ENCODE assay signal across 35 cellular contexts in genomic region chr9:133256686-133257091, GRCh38. TPM values are rescaled to one million over a fixed set of nuclear protein-coding genes. Genes with fewer than 3 reads are reported as not detected.
A peak's percentile ranks its signal among the peaks of the same experiment; 100 is the strongest.
DNase-seq lines count a peak whose midpoint lies in the region; ATAC-seq and TF ChIP-seq lines count a peak whose summit lies in the region.
"Had no signal": no experiment of that assay in that cellular context is flagged by ENCODE, and none has a peak within 500 bp of the region (broad histone marks: within the 10 kb centered on the region; RNA-seq: fewer than 3 reads in every experiment).

No MANE protein-coding gene starts in this region.

- H3K4me1 ChIP-seq in heart left ventricle (peaks cover 0 to 45% (median 25%) of the 10 kb centered on the region in 12 donors), gastroesophageal sphincter (no peaks in the 10 kb centered on the region), neural progenitor cell (peaks cover 8% of the 10 kb centered on the region), vagina (peaks cover 8% of the 10 kb centered on the region), gastrocnemius medialis (no peaks in the 10 kb centered on the region)

- H3K36me3 Mint-ChIP-seq in neural progenitor cell, result no peaks in the 10 kb centered on the region
- H3K36me3 Mint-ChIP-seq in T-cell, result no peaks in the 10 kb centered on the region
- H3K36me3 Mint-ChIP-seq: activated naive CD8-positive, alpha-beta T cell; CD14-positive monocyte had no signal

- no peak overlapping the region for H3K9ac ChIP-seq in neural progenitor cell

- no peak overlapping the region for H3K4me3 ChIP-seq in heart left ventricle
- H3K4me3 ChIP-seq in gastroesophageal sphincter, result no peak overlapping the region
- no peak overlapping the region for H3K4me3 ChIP-seq in neural progenitor cell
- no peak overlapping the region for H3K4me3 ChIP-seq in vagina
- H3K4me3 ChIP-seq in gastrocnemius medialis, result no peak overlapping the region
- H3K4me3 ChIP-seq: lower lobe of right lung, tibial nerve had no signal

- no peaks in the 10 kb centered on the region for H3K27me3 ChIP-seq in heart left ventricle
- H3K27me3 ChIP-seq in gastroesophageal sphincter, result peaks cover 14% of the 10 kb centered on the region
- no peaks in the 10 kb centered on the region for H3K27me3 ChIP-seq in neural progenitor cell
- no peaks in the 10 kb centered on the region for H3K27me3 ChIP-seq in vagina
- H3K27me3 ChIP-seq in gastrocnemius medialis, result peaks cover 0 to 9% (median 0%) of the 10 kb centered on the region in 3 donors
- H3K27me3 ChIP-seq: tibial nerve had no signal

- CTCF ChIA-PET in T-cell (lab: Charles Lee), result interaction anchor here in 1 of 2 donors (0.5 kb wide), 1 partner anchor 227 kb away, joined by 6 read pairs; no protein-coding TSS in a partner anchor

- H3K27me3 Mint-ChIP-seq in neural progenitor cell (ENCODE audit: insufficient read depth, low read depth) (peaks cover 6% of the 10 kb centered on the region), T-cell (peaks cover 7 to 16% of the 10 kb centered on the region in 2 donors)
- H3K27me3 Mint-ChIP-seq: activated CD4-positive, alpha-beta T cell treated with anti-CD3 and anti-CD28 coated beads for 36 hours; activated CD8-positive, alpha-beta T cell treated with anti-CD3 and anti-CD28 coated beads for 36 hours; activated naive CD8-positive, alpha-beta T cell had no signal

- ATAC-seq in heart left ventricle (peak; percentile 52 to 76 (median 60)), Right ventricle myocardium superior (ENCODE audit: poor library complexity) (no peak), gastroesophageal sphincter (peak; percentile 57), left colon (no peak), T-cell (replicated peaks in 1 of 4) (no peak), gastrocnemius medialis (no peak)
- ATAC-seq: activated CD4-positive, alpha-beta T cell treated with anti-CD3 and anti-CD28 coated beads for 36 hours; activated CD8-positive, alpha-beta T cell treated with anti-CD3 and anti-CD28 coated beads for 36 hours; HepG2; lower lobe of right lung had no signal

- H3K27ac ChIP-seq in heart left ventricle (peak overlapping the region in 9 of 12 donors; percentile 22 to 81 (median 63)), gastroesophageal sphincter (peak overlapping the region in 2 of 4 donors; percentile 37 to 60), neural progenitor cell (no peak overlapping the region), vagina (no peak overlapping the region), gastrocnemius medialis (peak overlapping the region in 2 of 4 donors; percentile 40 to 54)
- H3K27ac ChIP-seq: tibial nerve, VCaP had no signal

- H3K27ac Mint-ChIP-seq in neural progenitor cell, result peak overlapping the region; percentile 72
- H3K27ac Mint-ChIP-seq in T-cell, result no peak overlapping the region
- H3K27ac Mint-ChIP-seq: activated CD4-positive, alpha-beta T cell treated with anti-CD3 and anti-CD28 coated beads for 36 hours; activated CD8-positive, alpha-beta T cell treated with anti-CD3 and anti-CD28 coated beads for 36 hours; activated naive CD8-positive, alpha-beta T cell; CD14-positive monocyte had no signal

- DNase-seq in heart left ventricle, result peak in 3 of 5 donors; percentile 51 to 76 (median 67)
- DNase-seq in Right ventricle myocardium superior, result no peak
- DNase-seq in neural progenitor cell (ENCODE audit: low spot score), result no peak
- peak; percentile 85 to 91 for DNase-seq in vagina (ENCODE audit: extremely low spot score in 2 of 2)
- DNase-seq in left colon, result no peak
- DNase-seq in T-cell, result no peak
- DNase-seq in gastrocnemius medialis, result no peak
- DNase-seq: activated CD4-positive, alpha-beta T cell treated with anti-CD3 and anti-CD28 coated beads for 36 hours; activated CD8-positive, alpha-beta T cell treated with anti-CD3 and anti-CD28 coated beads for 36 hours; anterior cingulate cortex; Calu3; DMS79; effector CD4-positive, alpha-beta T cell; GDM1; glutamatergic neuron; lower lobe of right lung; NCI-H1436; NCI-H2081; NCI-H524 treated with DMSO at 0.1 percent for 48 hours; nephron progenitor cell; NK-92 treated with Interleukin-12 subunit alpha and Interleukin-12 subunit beta, amount 100 ng/mL, for 24 hours; stimulated activated CD4-positive, alpha-beta T cell treated with anti-CD3 and anti-CD28 coated beads, Interleukin-12 subunit alpha, Interleukin-12 subunit beta, amount 100 ng/mL, for 4 hours; stimulated activated CD4-positive, alpha-beta T cell treated with anti-CD3 and anti-CD28 coated beads, Interleukin-4, amount 100 ng/mL, for 24 hours; T-helper 2 cell had no signal

- POLR2A ChIA-PET in T-cell (lab: Charles Lee), result no interaction called here

- H3K9me3 Mint-ChIP-seq in neural progenitor cell (no peaks in the 10 kb centered on the region), T-cell (no peaks in the 10 kb centered on the region)
- H3K9me3 Mint-ChIP-seq: activated CD8-positive, alpha-beta T cell treated with anti-CD3 and anti-CD28 coated beads for 36 hours; nephron progenitor cell had no signal

- in situ Hi-C loops in gastrocnemius medialis (cut with MboI; ENCODE audit: low sequenced_read_pairs in 4 of 4), result no loop called here

- H3F3A ChIP-seq in neural progenitor cell (ENCODE audit: low read depth), result no peaks in the 10 kb centered on the region

- H4K20me1 ChIP-seq in neural progenitor cell (ENCODE audit: low read depth), result no peaks in the 10 kb centered on the region

- no peak overlapping the region for H2AFZ ChIP-seq in neural progenitor cell (replicated peaks)

- intact Hi-C loops in heart left ventricle (cut with DNase I) (loop anchor here in 1 of 10 donors (5.0 kb wide), 1 partner anchor 69 kb away; no protein-coding TSS in a partner anchor), Right ventricle myocardium superior (cut with DNase I) (no loop called here), vagina (cut with DNase I) (no loop called here), left colon (cut with DNase I, micrococcal nuclease) (no loop called here), gastrocnemius medialis (cut with DNase I; ENCODE audit: low total_unique reads) (loop anchor here (1.0 kb wide), 1 partner anchor 70 kb away; no protein-coding TSS in a partner anchor)

- TF ChIP-seq CTCF in heart left ventricle (IDR thresholded peaks at IDR 0.05), result no peak
- TF ChIP-seq CTCF in gastroesophageal sphincter (IDR thresholded peaks at IDR 0.05), result no peak
- no peak for TF ChIP-seq CTCF in neural progenitor cell (IDR thresholded peaks at IDR 0.05)
- TF ChIP-seq CTCF in vagina (IDR thresholded peaks at IDR 0.05), result no peak
- TF ChIP-seq CTCF in gastrocnemius medialis (IDR thresholded peaks at IDR 0.05 in 4 of 5, conservative IDR thresholded peaks at IDR 0.05 in 1 of 5), result no peak

- 50 to 79% (median 74%) methylated on average over 9 to 10 of the region's 10 CpGs for WGBS in heart left ventricle, 4 donors
- 86 to 93% methylated on average over 3 to 4 of the region's 10 CpGs for WGBS in gastroesophageal sphincter (ENCODE audit: low coverage in 1 of 2), 2 donors

- no peak for TF ChIP-seq POLR2A in heart left ventricle (IDR thresholded peaks at IDR 0.05)
- no peak for TF ChIP-seq POLR2A in gastroesophageal sphincter (IDR thresholded peaks at IDR 0.05)
- no peak for TF ChIP-seq POLR2A in vagina (IDR thresholded peaks at IDR 0.05)
- no peak for TF ChIP-seq POLR2A in gastrocnemius medialis (IDR thresholded peaks at IDR 0.05)

- no peak overlapping the region for H3K4me2 ChIP-seq in neural progenitor cell

- H3K9me3 ChIP-seq in heart left ventricle (peaks cover 0 to 9% (median 0%) of the 10 kb centered on the region in 12 donors), gastroesophageal sphincter (peaks cover 0 to 8% (median 0%) of the 10 kb centered on the region in 3 donors), neural progenitor cell (ENCODE audit: low read depth) (no peaks in the 10 kb centered on the region), vagina (no peaks in the 10 kb centered on the region), gastrocnemius medialis (no peaks in the 10 kb centered on the region)
- H3K9me3 ChIP-seq: lower lobe of right lung had no signal

- no peak for TF ChIP-seq EP300 in gastroesophageal sphincter (IDR thresholded peaks at IDR 0.05)

- H3K4me1 Mint-ChIP-seq in neural progenitor cell (peaks cover 3% of the 10 kb centered on the region), T-cell (peaks cover 0 to 6% (median 0%) of the 10 kb centered on the region in 3 donors)
- H3K4me1 Mint-ChIP-seq: activated CD4-positive, alpha-beta T cell treated with anti-CD3 and anti-CD28 coated beads for 36 hours had no signal

- no peaks in the 10 kb centered on the region for H3K36me3 ChIP-seq in heart left ventricle
- no peaks in the 10 kb centered on the region for H3K36me3 ChIP-seq in gastroesophageal sphincter
- no peaks in the 10 kb centered on the region for H3K36me3 ChIP-seq in neural progenitor cell
- H3K36me3 ChIP-seq in vagina, result no peaks in the 10 kb centered on the region
- H3K36me3 ChIP-seq in gastrocnemius medialis, result no peaks in the 10 kb centered on the region
- H3K36me3 ChIP-seq: lower lobe of right lung had no signal

- H3K4me3 Mint-ChIP-seq in neural progenitor cell (no peak overlapping the region), T-cell (no peak overlapping the region)
- H3K4me3 Mint-ChIP-seq: activated CD4-positive, alpha-beta T cell treated with anti-CD3 and anti-CD28 coated beads for 36 hours; activated CD8-positive, alpha-beta T cell treated with anti-CD3 and anti-CD28 coated beads for 36 hours; activated naive CD8-positive, alpha-beta T cell; CD14-positive monocyte; nephron progenitor cell had no signal

- H3K79me2 ChIP-seq in neural progenitor cell (ENCODE audit: low read depth), result no peaks in the 10 kb centered on the region

RNA-seq across cellular contexts. Expression of gene ABO, which starts 18.3 kb away (rescaled TPM):
- total RNA-seq in heart left ventricle (1 to 10 TPM in 8 of 9 donors, under 1 TPM in 1; 0.91 to 3.5 (median 2.1) TPM), Right ventricle myocardium superior (2.4 TPM), gastroesophageal sphincter (1 to 10 TPM in 2 of 4 donors, under 1 TPM in 2; 0.47 to 10.0 (median 0.91) TPM), neural progenitor cell (ENCODE audit: low replicate concordance) (not detected in 2 replicates), vagina (17.2 TPM), left colon (10 to 100 TPM; 77.6 to 95.1 TPM), T-cell (1 to 10 TPM in 1 of 5 donors, under 1 TPM in 3, not detected in 1; 0.06 to 1.8 (median 0.37) TPM), gastrocnemius medialis (1 to 10 TPM in 1 of 4 donors, under 1 TPM in 2, not detected in 1; 0.24 to 2.4 (median 0.44) TPM)
- polyA plus RNA-seq in heart left ventricle, result 1 to 10 TPM in 1 of 2 donors, under 1 TPM in 1; 0.43 to 1.9 TPM
- total RNA-seq: A172; activated CD8-positive, alpha-beta T cell treated with anti-CD3 and anti-CD28 coated beads for 36 hours; HepG2 had no signal
- polyA plus RNA-seq: HepG2, keratinocyte had no signal

RNA-seq across cellular contexts. Expression of gene OBP2B, which starts 47.6 kb away (rescaled TPM):
- not detected for total RNA-seq in heart left ventricle
- polyA plus RNA-seq in heart left ventricle, result under 1 TPM in 1 of 2 donors, not detected in 1; 0.38 TPM
- not detected for total RNA-seq in Right ventricle myocardium superior
- not detected for total RNA-seq in gastroesophageal sphincter
- not detected in 2 replicates for total RNA-seq in neural progenitor cell (ENCODE audit: low replicate concordance)
- total RNA-seq in vagina, result not detected
- not detected for total RNA-seq in left colon
- not detected for total RNA-seq in T-cell
- total RNA-seq in gastrocnemius medialis, result not detected
- total RNA-seq: A172; activated CD4-positive, alpha-beta T cell treated with anti-CD3 and anti-CD28 coated beads for 36 hours; activated CD8-positive, alpha-beta T cell treated with anti-CD3 and anti-CD28 coated beads for 36 hours; bronchial epithelial cell; Calu3; epithelial cell of proximal tubule; HepG2; lower lobe of right lung; mononuclear cell; tibial nerve had no signal
- polyA plus RNA-seq: CD14-positive monocyte, HepG2, keratinocyte had no signal

Comparison
In these comparisons a context has a peak if more than half of its experiments do, and no peak if none do; other contexts are left out.
1. ATAC-seq: peak in heart left ventricle (4 of 4) and gastroesophageal sphincter (single experiment); none in Right ventricle myocardium superior (single experiment), left colon (single experiment), T-cell (0 of 4) and gastrocnemius medialis (0 of 2).
2. DNase-seq: peak in heart left ventricle (3 of 5) and vagina (2 of 2); none in Right ventricle myocardium superior (single experiment), neural progenitor cell (single experiment), left colon (0 of 2), T-cell (0 of 34) and gastrocnemius medialis (0 of 2).
3. H3K27ac ChIP-seq: peak in heart left ventricle (9 of 12); none in neural progenitor cell (single experiment) and vagina (single experiment).